ENCODE assay signal across 14 cellular contexts in the genomic region with DNA sequence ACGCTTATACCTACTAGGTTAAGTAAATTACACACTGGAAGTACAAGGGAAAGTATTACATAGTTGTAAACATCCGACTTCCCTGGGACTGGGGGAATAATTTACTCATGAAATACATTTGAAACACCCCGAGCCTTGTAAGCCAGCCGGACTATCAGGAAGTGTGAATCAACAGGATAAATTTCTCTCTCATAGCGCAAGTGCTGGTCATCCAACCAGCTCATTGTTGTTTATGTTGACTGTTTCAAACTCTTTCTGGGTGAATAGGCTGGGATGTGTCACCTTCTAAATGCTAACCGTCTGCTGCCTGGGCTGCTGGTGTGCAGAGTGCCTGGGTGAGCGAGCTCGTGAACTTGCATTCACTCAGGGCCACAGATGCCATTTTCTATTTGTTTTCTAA. TPM values are rescaled to one million over a fixed set of nuclear protein-coding genes. Genes with fewer than 3 reads are reported as not detected.
A peak's percentile ranks its signal among the peaks of the same experiment; 100 is the strongest.
DNase-seq lines count a peak whose midpoint lies in the region; ATAC-seq, FAIRE-seq and TF ChIP-seq lines count a peak whose summit lies in the region.
"Had no signal": no experiment of that assay in that cellular context is flagged by ENCODE, and none has a peak within 500 bp of the region (broad histone marks: within the 10 kb centered on the region; RNA-seq: fewer than 3 reads in every experiment).

No MANE protein-coding gene starts in this region.

- ATAC-seq in HepG2: no peak
- no peak for ATAC-seq in activated CD8-positive, alpha-beta T cell treated with anti-CD3 and anti-CD28 coated beads, Interleukin-2, amount 10 ng/mL, durations not matched to agents 7 days and 5 days
- ATAC-seq: left colon had no signal

- H3K36me3 ChIP-seq in bronchial epithelial cell (ENCODE audit: control insufficient read depth, insufficient read depth, low read length) (no peaks in the 10 kb centered on the region), HepG2 (replicated peaks in 1 of 2; ENCODE audit: control insufficient read depth in 1 of 2, insufficient read depth in 2 of 2, low read length in 2 of 2) (no peaks in the 10 kb centered on the region), Peyer's patch (no peaks in the 10 kb centered on the region)
- H3K36me3 ChIP-seq: prostate gland had no signal

- H3K27ac Mint-ChIP-seq in activated CD8-positive, alpha-beta T cell treated with anti-CD3 and anti-CD28 coated beads, Interleukin-2, amount 10 ng/mL, durations not matched to agents 7 days and 5 days: no peak overlapping the region
- H3K27ac Mint-ChIP-seq: activated naive CD4-positive, alpha-beta T cell treated with anti-CD3 and anti-CD28 coated beads for 36 hours had no signal

- peaks cover 18% of the 10 kb centered on the region for H3K4me1 Mint-ChIP-seq in activated CD8-positive, alpha-beta T cell treated with anti-CD3 and anti-CD28 coated beads, Interleukin-2, amount 10 ng/mL, durations not matched to agents 7 days and 5 days (ENCODE audit: low read depth)

- no peak for TF ChIP-seq EP300 in HepG2 (IDR thresholded peaks at IDR 0.05; ENCODE audit: low read depth in 2 of 2, low read length in 2 of 2)
- no peak for TF ChIP-seq EP300 in HepG2 (CRISPR knock-in tag; IDR thresholded peaks at IDR 0.05; ENCODE audit: borderline replicate concordance)

- H3K4me3 Mint-ChIP-seq in activated CD8-positive, alpha-beta T cell treated with anti-CD3 and anti-CD28 coated beads, Interleukin-2, amount 10 ng/mL, durations not matched to agents 7 days and 5 days: no peak overlapping the region
- H3K4me3 Mint-ChIP-seq: activated naive CD4-positive, alpha-beta T cell treated with anti-CD3 and anti-CD28 coated beads for 36 hours had no signal

- no peak for TF ChIP-seq RAD21 in HepG2 (CRISPR knock-in tag; IDR thresholded peaks at IDR 0.05)

- H3K27ac ChIP-seq in HepG2 (ENCODE audit: extremely low read length, insufficient read depth, low read length): no peak overlapping the region
- H3K27ac ChIP-seq in Peyer's patch: no peak overlapping the region
- H3K27ac ChIP-seq: prostate gland had no signal

- in situ Hi-C loops in HepG2 (cut with HindIII; ENCODE audit: extremely low pct_ligation_motif_present, low pct_unique_long_range_greater_than_20kb): no loop called here

- H3K4me3 ChIP-seq in bronchial epithelial cell (ENCODE audit: low read depth, low read length) (no peak overlapping the region), HepG2 (replicated peaks in 1 of 3; ENCODE audit: insufficient read depth in 1 of 3, low read depth in 2 of 3, low read length in 3 of 3) (no peak overlapping the region), Peyer's patch (no peak overlapping the region)
- H3K4me3 ChIP-seq: prostate gland had no signal

- peaks cover 13% of the 10 kb centered on the region for H3K27me3 ChIP-seq in bronchial epithelial cell (ENCODE audit: control insufficient read depth, insufficient read depth, low read length)
- peaks cover 24 to 94% of the 10 kb centered on the region in 2 experiments; a peak in 4 of 5 replicates for H3K27me3 ChIP-seq in HepG2 (ENCODE audit: control insufficient read depth in 1 of 2, insufficient read depth in 2 of 2, low read length in 2 of 2)
- H3K27me3 ChIP-seq in Peyer's patch: peaks cover 0 to 21% of the 10 kb centered on the region in 2 donors

- no peaks in the 10 kb centered on the region for H3K36me3 Mint-ChIP-seq in activated CD8-positive, alpha-beta T cell treated with anti-CD3 and anti-CD28 coated beads, Interleukin-2, amount 10 ng/mL, durations not matched to agents 7 days and 5 days (ENCODE audit: low read depth)

- H3K9me3 Mint-ChIP-seq in activated CD8-positive, alpha-beta T cell treated with anti-CD3 and anti-CD28 coated beads, Interleukin-2, amount 10 ng/mL, durations not matched to agents 7 days and 5 days (ENCODE audit: insufficient read depth): no peaks in the 10 kb centered on the region
- H3K9me3 Mint-ChIP-seq: activated naive CD4-positive, alpha-beta T cell treated with anti-CD3 and anti-CD28 coated beads for 36 hours had no signal

- H3K9ac ChIP-seq in HepG2 (ENCODE audit: insufficient read depth, low read depth, low read length): no peak overlapping the region

- TF ChIP-seq CTCF in bronchial epithelial cell (IDR thresholded peaks at IDR 0.05; ENCODE audit: insufficient read depth, low read length, severe bottlenecking): no peak
- no peak for TF ChIP-seq CTCF in HepG2 (CRISPR knock-in tag; IDR thresholded peaks at IDR 0.05)
- no peak for TF ChIP-seq CTCF in Peyer's patch (IDR thresholded peaks at IDR 0.05)

- H3K4me1 ChIP-seq in HepG2 (ENCODE audit: insufficient read depth, low read length): peaks cover 43% of the 10 kb centered on the region
- peaks cover 0 to 25% (median 20%) of the 10 kb centered on the region in 4 donors for H3K4me1 ChIP-seq in Peyer's patch

- WGBS in HepG2 (ENCODE audit: low lambda C conversion rate): 10% methylated on average over 8 of the region's 8 CpGs

- H3K4me2 ChIP-seq in HepG2 (ENCODE audit: low read depth, low read length): no peak overlapping the region

- no peaks in the 10 kb centered on the region for H3K79me2 ChIP-seq in HepG2 (ENCODE audit: insufficient read depth, low read length)

- H3K9me3 ChIP-seq in HepG2 (ENCODE audit: low read length) (no peaks in the 10 kb centered on the region), Peyer's patch (no peaks in the 10 kb centered on the region)
- H3K9me3 ChIP-seq: prostate gland had no signal

- no TSS peak for BruUV-seq in HepG2 (replicated peaks; lab: Mats Ljungman, UMichigan)

- H2AFZ ChIP-seq in HepG2 (ENCODE audit: low read length): no peak overlapping the region

- TF ChIP-seq POLR2A in HepG2 (IDR thresholded peaks at IDR 0.05; ENCODE audit: insufficient read depth in 1 of 2, low read depth in 2 of 2, low read length in 2 of 2) (no peak), Peyer's patch (IDR thresholded peaks at IDR 0.05) (no peak)

- no peak for FAIRE-seq in bronchial epithelial cell (lab: Jason Lieb, UNC)
- no peak for FAIRE-seq in HepG2 (lab: Jason Lieb, UNC)

- intact Hi-C loops in HepG2 (cut with micrococcal nuclease; ENCODE audit: unreplicated experiment): no loop called here

- DNase-seq in AG20443 (ENCODE audit: low spot score): peak; percentile 86
- DNase-seq in LHCN-M2 (ENCODE audit: low read depth): peak; percentile 83
- DNase-seq in bronchial epithelial cell (ENCODE audit: low read depth): peak; percentile 94
- DNase-seq in HepG2 (ENCODE audit: low spot score): peak; percentile 39
- no peak for DNase-seq in stimulated activated CD4-positive, alpha-beta T cell treated with anti-CD3 and anti-CD28 coated beads, Interleukin-2, amount 100 ng/mL, for 48 hours
- DNase-seq in Peyer's patch: no peak
- no peak for DNase-seq in nucleus accumbens (lab: John Stamatoyannopoulos, UW)
- DNase-seq in activated CD8-positive, alpha-beta T cell treated with anti-CD3 and anti-CD28 coated beads, Interleukin-2, amount 10 ng/mL, durations not matched to agents 7 days and 5 days: no peak
- DNase-seq: activated CD4-positive, alpha-beta T cell treated with anti-CD3 and anti-CD28 coated beads for 48 hours; activated naive CD4-positive, alpha-beta T cell treated with anti-CD3 and anti-CD28 coated beads for 36 hours; left colon; NCI-H2081 treated with DMSO at 0.1 percent for 48 hours; SHP77 treated with DMSO at 0.1 percent for 48 hours had no signal

- peaks cover 67% of the 10 kb centered on the region for H3K27me3 Mint-ChIP-seq in activated CD8-positive, alpha-beta T cell treated with anti-CD3 and anti-CD28 coated beads, Interleukin-2, amount 10 ng/mL, durations not matched to agents 7 days and 5 days (ENCODE audit: low read depth)

- POLR2A ChIA-PET in HepG2 (lab: Yijun Ruan, JAX): no interaction called here
- POLR2A ChIA-PET in activated CD8-positive, alpha-beta T cell treated with anti-CD3 and anti-CD28 coated beads, Interleukin-2, amount 10 ng/mL, durations not matched to agents 7 days and 5 days (lab: Charles Lee): no interaction called here

- CTCF ChIA-PET in HepG2 (lab: Yijun Ruan, JAX; ENCODE audit: low intra/inter-chr PET ratio, low total read pairs): no interaction called here
- CTCF ChIA-PET in activated CD8-positive, alpha-beta T cell treated with anti-CD3 and anti-CD28 coated beads, Interleukin-2, amount 10 ng/mL, durations not matched to agents 7 days and 5 days (lab: Charles Lee): no interaction called here

- H4K20me1 ChIP-seq in HepG2 (ENCODE audit: insufficient read depth, low read length): no peaks in the 10 kb centered on the region

TF ChIP-seq in HepG2, 621 proteins besides CTCF, POLR2A, EP300 and RAD21 (continues in another document):
- TF ChIP-seq ZNF264 (CRISPR knock-in tag; IDR thresholded peaks at IDR 0.05) (no peak), WIZ (CRISPR knock-in tag; IDR thresholded peaks at IDR 0.05) (no peak), RFXANK (CRISPR knock-in tag; IDR thresholded peaks at IDR 0.05) (no peak), SMARCC2 (IDR thresholded peaks at IDR 0.05) (no peak)

RNA-seq across cellular contexts. Expression of gene BMP6, which starts 5.0 kb away (rescaled TPM):
- total RNA-seq in LHCN-M2 (2014; rRNA removed) (0.06 TPM in 2 replicates), bronchial epithelial cell (2.3 and 2.6 TPM in 2 replicates), HepG2 (2016; rRNA removed; fragmentation: Illumina TruSeq; extraction: Trizol) (0.09 TPM in 1 of 2 replicates, not detected in the other), Peyer's patch (1 to 10 TPM in 3 of 4 donors, under 1 TPM in 1; 0.88 to 3.6 (median 2.2) TPM)
- polyA plus RNA-seq in LHCN-M2 (2012): 0.04 TPM
- not detected in 2 replicates for total RNA-seq in HepG2 (2016; cell fraction: cytosol; rRNA removed; fragmentation: Illumina TruSeq; extraction: Trizol; ENCODE audit: low read depth)
- total RNA-seq in HepG2 (2016; cell fraction: insoluble cytoplasmic fraction; rRNA removed; fragmentation: Illumina TruSeq; extraction: Trizol): not detected in 2 replicates
- total RNA-seq in HepG2 (2016; cell fraction: membrane; rRNA removed; fragmentation: Illumina TruSeq; extraction: Trizol): not detected in 2 replicates
- total RNA-seq in HepG2 (2016; cell fraction: nucleus; rRNA removed; fragmentation: Illumina TruSeq; extraction: Trizol): not detected in 2 replicates
- 0.14 and 0.18 TPM in 2 replicates for polyA plus RNA-seq in HepG2 (2011; rRNA removed)
- 0.11 and 0.17 TPM in 2 replicates for polyA plus RNA-seq in HepG2 (2011; cell fraction: cytosol; rRNA removed)
- polyA plus RNA-seq in HepG2 (2011; cell fraction: nucleus; rRNA removed): 0.10 and 0.13 TPM in 2 replicates
- 0.07 and 0.41 TPM in 2 replicates for polyA plus RNA-seq in HepG2 (2012)
- not detected in 2 replicates for polyA plus RNA-seq in HepG2 (2016; cell fraction: cytosol; fragmentation: Illumina TruSeq; extraction: Trizol; ENCODE audit: low read depth)
- not detected in 2 replicates for polyA plus RNA-seq in HepG2 (2016; cell fraction: insoluble cytoplasmic fraction; fragmentation: Illumina TruSeq; extraction: Trizol; ENCODE audit: low read depth)
- not detected in 2 replicates for polyA plus RNA-seq in HepG2 (2016; cell fraction: membrane; fragmentation: Illumina TruSeq; extraction: Trizol; ENCODE audit: low read depth)
- not detected in 2 replicates for polyA plus RNA-seq in HepG2 (2016; cell fraction: nucleus; fragmentation: Illumina TruSeq; extraction: Trizol; ENCODE audit: insufficient read depth, low read depth)
- polyA minus RNA-seq in HepG2 (2011; rRNA and poly(A)+ RNA removed; ENCODE audit: low replicate concordance): 0.54 and 62.0 TPM in 2 replicates
- 0.30 and 0.35 TPM in 2 replicates for polyA minus RNA-seq in HepG2 (2011; cell fraction: cytosol; rRNA and poly(A)+ RNA removed)
- polyA minus RNA-seq in HepG2 (2011; cell fraction: nucleus; rRNA and poly(A)+ RNA removed): 0.25 and 0.39 TPM in 2 replicates
- not detected for total RNA-seq in activated CD8-positive, alpha-beta T cell treated with anti-CD3 and anti-CD28 coated beads, Interleukin-2, amount 10 ng/mL, durations not matched to agents 7 days and 5 days

Comparison
In these comparisons a context has a peak if more than half of its experiments do, and no peak if none do; other contexts are left out.
1. DNase-seq: peak in AG20443 (single experiment), LHCN-M2 (single experiment), bronchial epithelial cell (single experiment) and HepG2 (single experiment); none in stimulated activated CD4-positive, alpha-beta T cell treated with anti-CD3 and anti-CD28 coated beads, Interleukin-2, amount 100 ng/mL, for 48 hours (0 of 2), Peyer's patch (0 of 3), nucleus accumbens (0 of 56) and activated CD8-positive, alpha-beta T cell treated with anti-CD3 and anti-CD28 coated beads, Interleukin-2, amount 10 ng/mL, durations not matched to agents 7 days and 5 days (single experiment).